ENCODE assay signal across 26 cellular contexts in the genomic region with DNA sequence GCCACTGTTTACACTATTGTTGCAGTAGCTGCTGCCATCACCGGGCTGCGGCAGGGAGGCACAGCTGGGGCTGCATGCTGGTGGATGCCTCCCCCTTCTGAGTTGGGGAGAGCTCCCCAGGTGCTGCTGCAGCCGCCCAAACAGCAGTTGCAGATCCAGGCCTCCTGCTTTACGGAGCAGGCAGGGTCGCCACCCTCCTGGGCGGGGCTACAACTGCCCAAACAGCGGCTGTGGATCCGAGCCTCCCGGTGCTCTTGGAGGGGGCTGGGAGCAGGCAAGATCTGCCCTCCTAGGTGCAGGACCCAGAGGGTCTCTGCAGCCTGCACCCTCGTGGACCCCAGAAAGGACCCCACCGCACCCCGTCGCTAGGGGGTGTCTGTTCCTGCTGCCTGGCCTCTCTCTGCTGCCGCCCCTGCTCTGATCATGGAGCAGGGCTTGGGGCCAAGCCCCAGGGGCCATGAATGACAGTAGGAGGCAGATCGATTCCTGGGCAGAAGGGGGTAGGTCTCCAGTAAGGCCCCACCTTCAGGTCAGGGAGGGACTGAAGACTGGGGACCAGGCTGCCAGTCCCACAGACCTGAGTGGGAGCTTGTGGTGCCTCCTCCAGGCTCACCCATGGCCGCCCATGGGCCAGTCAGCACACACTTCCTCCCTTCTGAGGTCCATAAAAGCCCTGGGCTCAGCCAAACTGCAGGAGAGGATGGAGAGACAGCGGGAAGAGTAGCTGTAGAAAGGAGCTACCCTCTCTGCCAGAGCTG. TPM values are rescaled to one million over a fixed set of nuclear protein-coding genes. Genes with fewer than 3 reads are reported as not detected.
DNase-seq lines count a peak whose midpoint lies in the region; ATAC-seq and TF ChIP-seq lines count a peak whose summit lies in the region.
"Had no signal": no experiment of that assay in that cellular context is flagged by ENCODE, and none has a peak within 500 bp of the region (broad histone marks: within the 10 kb centered on the region; RNA-seq: fewer than 3 reads in every experiment).

No MANE protein-coding gene starts in this region.

- H3K9me3 ChIP-seq in HEK293 (ENCODE audit: control insufficient read depth, insufficient read depth, low read depth, low read length) = no peaks in the 10 kb centered on the region
- H3K9me3 ChIP-seq in SJCRH30 (replicated peaks) = no peaks in the 10 kb centered on the region
- no peaks in the 10 kb centered on the region for H3K9me3 ChIP-seq in mesenchymal stem cell (ENCODE audit: control insufficient read depth, low read length)
- H3K9me3 ChIP-seq: adrenal gland, Caco-2 had no signal

- no peak overlapping the region for H2BK120ac ChIP-seq in mesenchymal stem cell (ENCODE audit: low read depth, low read length)

- H3K4me2 ChIP-seq in mesenchymal stem cell (ENCODE audit: low read length, poor library complexity, severe bottlenecking) = no peak overlapping the region
- H3K4me2 ChIP-seq: BLaER1 treated with 17β-estradiol and CSF1 and Interleukin-3, amounts not matched to agents 10 nM and 100 nM had no signal

- H3K79me1 ChIP-seq in mesenchymal stem cell (replicated peaks; ENCODE audit: low read length, poor library complexity, severe bottlenecking) = no peaks in the 10 kb centered on the region

- CTCF ChIA-PET in HEK293 (lab: Yijun Ruan, JAX) = interaction anchor here (0.6 to 9.1 kb wide), 5 partner anchors 18 to 396 kb away, joined by 3 to 176 read pairs (median 3); no protein-coding TSS in a partner anchor

- no peak overlapping the region for H3K4me3 ChIP-seq in HEK293 (ENCODE audit: low read depth, low read length)
- 0 out of 2 replicates have a peak overlapping the region, but pooled peaks have one; percentile 1 for H3K4me3 ChIP-seq in SJCRH30
- no peak overlapping the region for H3K4me3 ChIP-seq in mesenchymal stem cell (ENCODE audit: insufficient read depth in 1 of 2, low read depth in 1 of 2, low read length in 2 of 2)
- H3K4me3 ChIP-seq: adrenal gland; BLaER1 treated with 17β-estradiol and CSF1 and Interleukin-3, amounts not matched to agents 10 nM and 100 nM had no signal

- H2BK12ac ChIP-seq in mesenchymal stem cell (ENCODE audit: low read length in 2 of 2) = peak overlapping the region in 1 of 2 experiments; percentile 9

- H2AFZ ChIP-seq in mesenchymal stem cell (ENCODE audit: low read depth, low read length) = no peak overlapping the region

- DNase-seq in COLO668 (lab: John Stamatoyannopoulos, UW; ENCODE audit: unreplicated experiment) = peak; percentile 12
- no peak for DNase-seq in SJCRH30
- no peak for DNase-seq in mesenchymal stem cell
- DNase-seq in activated CD4-positive, alpha-beta T cell treated with anti-CD3 and anti-CD28 coated beads for 4 hours = no peak
- no peak for DNase-seq in effector CD8-positive, alpha-beta T cell (lab: John Stamatoyannopoulos, UW)
- DNase-seq: activated naive CD4-positive, alpha-beta T cell treated with Interleukin-2 at 50 U/mL for 16 hours; activated T-cell treated with anti-CD3 and anti-CD28 coated beads, Interleukin-2, amount 50 U/mL, for 4 hours; adrenal gland; Caco-2; effector memory CD8-positive, alpha-beta T cell; foreskin keratinocyte; immature natural killer cell; Kasumi-1; naive thymus-derived CD4-positive, alpha-beta T cell; NCI-H187; NCI-H226; NCI-H774; OCI-M1; SHP77 treated with DMSO at 0.1 percent for 48 hours had no signal

- no peak overlapping the region for H3K9ac ChIP-seq in mesenchymal stem cell (ENCODE audit: low read length)
- H3K9ac ChIP-seq: BLaER1 treated with 17β-estradiol and CSF1 and Interleukin-3, amounts not matched to agents 10 nM and 100 nM had no signal

- no peak overlapping the region for H3K14ac ChIP-seq in mesenchymal stem cell (ENCODE audit: low read length in 2 of 2)

- H2AK5ac ChIP-seq in mesenchymal stem cell (ENCODE audit: low read length, severe bottlenecking) = peak overlapping the region; percentile 72

- no peak overlapping the region for H2BK5ac ChIP-seq in mesenchymal stem cell (ENCODE audit: low read depth, low read length, poor library complexity, severe bottlenecking)

- H4K8ac ChIP-seq in mesenchymal stem cell (ENCODE audit: low read length) = peak overlapping the region; percentile 5

- no peak overlapping the region for H3K18ac ChIP-seq in mesenchymal stem cell (ENCODE audit: low read depth in 1 of 2, low read length in 2 of 2)

- H2BK15ac ChIP-seq in mesenchymal stem cell (ENCODE audit: low read depth, poor library complexity, severe bottlenecking) = no peak overlapping the region

- no peak for TF ChIP-seq CTCF in HEK293 (tag by site-specific recombination; IDR thresholded peaks at IDR 0.05)

- peak overlapping the region; percentile 9 for H4K91ac ChIP-seq in mesenchymal stem cell (ENCODE audit: low read length)

- H3K27me3 ChIP-seq in SJCRH30 = peaks cover 3% of the 10 kb centered on the region; the same call in 1 of the 2 replicates
- no peaks in the 10 kb centered on the region for H3K27me3 ChIP-seq in mesenchymal stem cell (ENCODE audit: control insufficient read depth in 1 of 2, insufficient read depth in 1 of 2, low read length in 2 of 2)
- H3K27me3 ChIP-seq: adrenal gland; BLaER1 treated with 17β-estradiol and CSF1 and Interleukin-3, amounts not matched to agents 10 nM and 100 nM; foreskin keratinocyte had no signal

- no peak for ATAC-seq in activated CD4-positive, CD25-positive, alpha-beta regulatory T cell treated with anti-CD3 and anti-CD28 coated beads, Interleukin-2, amount 50 U/mL, for 24 hours
- ATAC-seq: activated T-cell treated with anti-CD3 and anti-CD28 coated beads, Interleukin-2, amount 50 U/mL, for 4 hours; effector memory CD8-positive, alpha-beta T cell; esophagus mucosa; foreskin keratinocyte; naive thymus-derived CD4-positive, alpha-beta T cell had no signal

- no peak overlapping the region for H3K4ac ChIP-seq in mesenchymal stem cell (ENCODE audit: low read depth in 1 of 2, low read length in 2 of 2)

- no peak overlapping the region for H3K27ac ChIP-seq in HEK293 (ENCODE audit: extremely low read depth, low read depth, low read length)
- no peak overlapping the region for H3K27ac ChIP-seq in SJCRH30
- no peak overlapping the region for H3K27ac ChIP-seq in mesenchymal stem cell (ENCODE audit: low read length, poor library complexity, severe bottlenecking)
- H3K27ac ChIP-seq: adrenal gland; BLaER1 treated with 17β-estradiol and CSF1 and Interleukin-3, amounts not matched to agents 10 nM and 100 nM; foreskin keratinocyte had no signal

- H3K23ac ChIP-seq in mesenchymal stem cell (ENCODE audit: low read length in 2 of 2) = no peak overlapping the region

- H3K36me3 ChIP-seq in HEK293 (ENCODE audit: control insufficient read depth in 2 of 2, insufficient read depth in 1 of 2, low read length in 2 of 2) (no peaks in the 10 kb centered on the region), SJCRH30 (no peaks in the 10 kb centered on the region), mesenchymal stem cell (ENCODE audit: control insufficient read depth in 1 of 2, insufficient read depth in 2 of 2, low read depth in 1 of 2, low read length in 2 of 2) (no peaks in the 10 kb centered on the region)
- H3K36me3 ChIP-seq: adrenal gland; BLaER1 treated with 17β-estradiol and CSF1 and Interleukin-3, amounts not matched to agents 10 nM and 100 nM had no signal

- H3K4me1 ChIP-seq in HEK293 (ENCODE audit: control insufficient read depth, insufficient read depth, low read length) (no peaks in the 10 kb centered on the region), SJCRH30 (peaks cover 25% of the 10 kb centered on the region), mesenchymal stem cell (ENCODE audit: control insufficient read depth, insufficient read depth, low read depth, low read length) (peaks cover 36% of the 10 kb centered on the region)
- H3K4me1 ChIP-seq: Caco-2, foreskin keratinocyte had no signal

- WGBS in mesenchymal stem cell = 66% methylated on average over 17 of the region's 17 CpGs

- POLR2A ChIA-PET in HEK293 (lab: Yijun Ruan, JAX) = no interaction called here

TF ChIP-seq in HEK293, 187 proteins besides CTCF, POLR2A, EP300 and RAD21 (continues in another document):
- no peak for TF ChIP-seq ZNF785 (tag by site-specific recombination; IDR thresholded peaks at IDR 0.05)
- TF ChIP-seq, protein P1, sequence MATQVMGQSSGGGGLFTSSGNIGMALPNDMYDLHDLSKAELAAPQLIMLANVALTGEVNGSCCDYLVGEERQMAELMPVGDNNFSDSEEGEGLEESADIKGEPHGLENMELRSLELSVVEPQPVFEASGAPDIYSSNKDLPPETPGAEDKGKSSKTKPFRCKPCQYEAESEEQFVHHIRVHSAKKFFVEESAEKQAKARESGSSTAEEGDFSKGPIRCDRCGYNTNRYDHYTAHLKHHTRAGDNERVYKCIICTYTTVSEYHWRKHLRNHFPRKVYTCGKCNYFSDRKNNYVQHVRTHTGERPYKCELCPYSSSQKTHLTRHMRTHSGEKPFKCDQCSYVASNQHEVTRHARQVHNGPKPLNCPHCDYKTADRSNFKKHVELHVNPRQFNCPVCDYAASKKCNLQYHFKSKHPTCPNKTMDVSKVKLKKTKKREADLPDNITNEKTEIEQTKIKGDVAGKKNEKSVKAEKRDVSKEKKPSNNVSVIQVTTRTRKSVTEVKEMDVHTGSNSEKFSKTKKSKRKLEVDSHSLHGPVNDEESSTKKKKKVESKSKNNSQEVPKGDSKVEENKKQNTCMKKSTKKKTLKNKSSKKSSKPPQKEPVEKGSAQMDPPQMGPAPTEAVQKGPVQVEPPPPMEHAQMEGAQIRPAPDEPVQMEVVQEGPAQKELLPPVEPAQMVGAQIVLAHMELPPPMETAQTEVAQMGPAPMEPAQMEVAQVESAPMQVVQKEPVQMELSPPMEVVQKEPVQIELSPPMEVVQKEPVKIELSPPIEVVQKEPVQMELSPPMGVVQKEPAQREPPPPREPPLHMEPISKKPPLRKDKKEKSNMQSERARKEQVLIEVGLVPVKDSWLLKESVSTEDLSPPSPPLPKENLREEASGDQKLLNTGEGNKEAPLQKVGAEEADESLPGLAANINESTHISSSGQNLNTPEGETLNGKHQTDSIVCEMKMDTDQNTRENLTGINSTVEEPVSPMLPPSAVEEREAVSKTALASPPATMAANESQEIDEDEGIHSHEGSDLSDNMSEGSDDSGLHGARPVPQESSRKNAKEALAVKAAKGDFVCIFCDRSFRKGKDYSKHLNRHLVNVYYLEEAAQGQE (tag by site-specific recombination; IDR thresholded peaks at IDR 0.05) = no peak
- no peak for TF ChIP-seq ZNF521 (tag by site-specific recombination; IDR thresholded peaks at IDR 0.05)

RNA-seq across cellular contexts. Expression of gene SKIC8, which starts 4.5 kb away (rescaled TPM):
- total RNA-seq in SJCRH30 (2014; rRNA removed; shearing (Covaris generic)) = 60.5 and 69.8 TPM in 2 replicates
- polyA plus RNA-seq in mesenchymal stem cell (2013, experiment 1 of 2) = 29.0 TPM
- polyA plus RNA-seq in mesenchymal stem cell (2013, experiment 2 of 2) = 29.2 TPM

RNA-seq across cellular contexts. Expression of gene CRABP1, which starts 36.2 kb away (rescaled TPM):
- not detected in 2 replicates for total RNA-seq in SJCRH30 (2014; rRNA removed; shearing (Covaris generic))
- not detected for polyA plus RNA-seq in mesenchymal stem cell (2013, experiment 1 of 2)
- polyA plus RNA-seq in mesenchymal stem cell (2013, experiment 2 of 2) = not detected
- total RNA-seq: activated CD8-positive, alpha-beta memory T cell treated with anti-CD3 and anti-CD28 coated beads for 36 hours; activated T-cell treated with anti-CD3 and anti-CD28 coated beads, Interleukin-2, amount 50 U/mL, for 4 hours; esophagus mucosa; foreskin keratinocyte; naive thymus-derived CD4-positive, alpha-beta T cell; renal cortical epithelial cell had no signal
- polyA plus RNA-seq: AG04450; foreskin keratinocyte; immature natural killer cell; naive thymus-derived CD4-positive, alpha-beta T cell had no signal

RNA-seq across cellular contexts. Expression of gene DNAJA4, which starts 39.5 kb away (rescaled TPM):
- total RNA-seq in SJCRH30 (2014; rRNA removed; shearing (Covaris generic)) = 0.15 TPM in 1 of 2 replicates, not detected in the other
- 0.12 TPM for polyA plus RNA-seq in mesenchymal stem cell (2013, experiment 1 of 2)
- polyA plus RNA-seq in mesenchymal stem cell (2013, experiment 2 of 2) = 0.05 TPM
